In the genomic region with DNA sequence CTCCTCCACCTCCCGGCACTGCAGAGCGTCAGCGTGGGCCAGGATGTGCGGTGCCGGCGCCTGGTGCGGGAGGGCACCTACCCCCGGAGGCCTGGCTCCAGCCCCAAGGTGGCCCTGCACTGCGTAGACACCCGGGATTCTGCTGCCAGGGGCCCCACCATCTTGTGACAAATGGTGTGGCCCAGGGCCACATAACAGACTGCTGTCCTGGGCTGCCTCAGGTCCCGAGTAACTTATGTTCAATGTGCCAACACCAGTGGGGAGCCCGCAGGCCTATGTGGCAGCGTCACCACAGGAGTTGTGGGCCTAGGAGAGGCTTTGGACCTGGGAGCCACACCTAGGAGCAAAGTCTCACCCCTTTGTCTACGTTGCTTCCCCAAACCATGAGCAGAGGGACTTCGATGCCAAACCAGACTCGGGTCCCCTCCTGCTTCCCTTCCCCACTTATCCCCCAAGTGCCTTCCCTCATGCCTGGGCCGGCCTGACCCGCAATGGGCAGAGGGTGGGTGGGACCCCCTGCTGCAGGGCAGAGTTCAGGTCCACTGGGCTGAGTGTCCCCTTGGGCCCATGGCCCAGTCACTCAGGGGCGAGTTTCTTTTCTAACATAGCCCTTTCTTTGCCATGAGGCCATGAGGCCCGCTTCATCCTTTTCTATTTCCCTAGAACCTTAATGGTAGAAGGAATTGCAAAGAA, we compare ENCODE assay signal across 14 cellular contexts. TPM values are rescaled to one million over a fixed set of nuclear protein-coding genes. Genes with fewer than 3 reads are reported as not detected.
"Had no signal": no experiment of that assay in that cellular context is flagged by ENCODE, and none has a peak within 500 bp of the region (broad histone marks: within the 10 kb centered on the region; RNA-seq: fewer than 3 reads in every experiment).

No MANE protein-coding gene starts in this region.

- H3K27me3 Mint-ChIP-seq: central memory CD8-positive, alpha-beta T cell had no signal

- H3K9me3 Mint-ChIP-seq: activated CD4-positive, alpha-beta T cell treated with anti-CD3 and anti-CD28 coated beads, Interleukin-2, amount 10 ng/mL, durations not matched to agents 24 days and 14 days; activated T-helper 2 cell treated with anti-CD3 and anti-CD28 coated beads, Interferon-gamma antibody, Interleukin-2, Interleukin-4, amounts not matched to agents 10 μg/mL and 5 μg/mL and 100 μg/mL, durations not matched to agents 14 hours and 24 hours and 36 hours; central memory CD8-positive, alpha-beta T cell; immature natural killer cell; T-helper 1 cell treated with Interleukin-12 subunit alpha and Interleukin-12 subunit beta and Interleukin-4 antibody, amounts not matched to agents 30 μg/mL and 1 μg/mL, for 36 hours had no signal

- H3K9me3 ChIP-seq: body of pancreas, ovary, tibial nerve had no signal

- H3K27me3 ChIP-seq: body of pancreas, ovary, tibial nerve had no signal

- H3K36me3 ChIP-seq: ovary had no signal

- H3K4me3 ChIP-seq: body of pancreas, ovary, tibial nerve had no signal

- H3K4me3 Mint-ChIP-seq: activated CD4-positive, alpha-beta T cell treated with anti-CD3 and anti-CD28 coated beads, Interleukin-2, amount 10 ng/mL, durations not matched to agents 24 days and 14 days; central memory CD8-positive, alpha-beta T cell; immature natural killer cell; T-helper 1 cell treated with Interleukin-12 subunit alpha and Interleukin-12 subunit beta and Interleukin-4 antibody, amounts not matched to agents 30 μg/mL and 1 μg/mL, for 36 hours; WTC11 had no signal

- H3K36me3 Mint-ChIP-seq: immature natural killer cell had no signal

- DNase-seq: activated CD4-positive, alpha-beta T cell treated with anti-CD3 and anti-CD28 coated beads, Interleukin-2, amount 10 ng/mL, durations not matched to agents 24 days and 14 days; activated naive CD4-positive, alpha-beta T cell treated with anti-CD3 and anti-CD28 coated beads, Interleukin-2, amount 50 U/mL, for 16 hours; body of pancreas; erythroblast; hypothalamus; immature natural killer cell; left cardiac atrium; ovary had no signal

- H3K27ac Mint-ChIP-seq: activated CD4-positive, alpha-beta T cell treated with anti-CD3 and anti-CD28 coated beads, Interleukin-2, amount 10 ng/mL, durations not matched to agents 24 days and 14 days; activated T-helper 2 cell treated with anti-CD3 and anti-CD28 coated beads, Interferon-gamma antibody, Interleukin-2, Interleukin-4, amounts not matched to agents 10 μg/mL and 5 μg/mL and 100 μg/mL, durations not matched to agents 14 hours and 24 hours and 36 hours; immature natural killer cell; T-helper 1 cell treated with Interleukin-12 subunit alpha and Interleukin-12 subunit beta and Interleukin-4 antibody, amounts not matched to agents 30 μg/mL and 1 μg/mL, for 36 hours had no signal

- ATAC-seq: body of pancreas, left cardiac atrium, SK-N-SH treated with all-trans-retinoic acid at 6 μM for 48 hours, WTC11 had no signal

- H3K27ac ChIP-seq: body of pancreas, ovary had no signal

RNA-seq across cellular contexts. Expression of a gene that starts 13.5 kb away (rescaled TPM):
- polyA plus RNA-seq: immature natural killer cell had no signal
